ENCODE assay signal across 8 cellular contexts in the genomic region with DNA sequence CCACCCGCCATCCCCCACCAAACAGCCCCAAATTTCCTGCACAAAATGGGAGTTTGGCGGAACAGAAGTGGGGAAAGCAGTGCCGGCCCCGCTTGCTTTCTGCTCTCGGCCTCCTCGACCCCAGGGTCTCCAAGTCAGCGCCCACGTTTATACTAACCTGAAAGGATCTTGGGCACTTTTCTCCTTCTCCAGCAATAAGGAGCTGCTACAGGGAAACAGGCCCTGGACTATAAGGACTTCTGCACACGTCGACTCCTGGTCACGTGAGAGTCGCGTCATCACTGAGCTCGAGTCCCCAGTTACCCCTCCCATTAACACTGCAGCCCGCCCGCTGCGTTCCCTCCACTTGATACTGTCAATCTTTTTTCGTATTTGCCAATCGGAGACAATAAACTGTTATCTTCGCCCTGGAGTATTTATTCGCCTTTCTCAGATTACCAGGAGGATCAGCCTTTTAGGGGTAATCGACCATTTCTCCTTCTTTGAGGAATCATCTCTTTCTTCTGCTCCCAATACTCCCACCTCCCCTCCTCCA. TPM values are rescaled to one million over a fixed set of nuclear protein-coding genes. Genes with fewer than 3 reads are reported as not detected.
DNase-seq lines count a peak whose midpoint lies in the region; ATAC-seq and TF ChIP-seq lines count a peak whose summit lies in the region.

A gene with protein sequence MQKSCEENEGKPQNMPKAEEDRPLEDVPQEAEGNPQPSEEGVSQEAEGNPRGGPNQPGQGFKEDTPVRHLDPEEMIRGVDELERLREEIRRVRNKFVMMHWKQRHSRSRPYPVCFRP (minus strand): TSS at position 235 of the 535 bp plus-strand sequence. CDS start 1,176 bp downstream, outside the sequence.

- H3K4me3 Mint-ChIP-seq in nephron = peak within 1 kb of the TSS; percentile 91 to 97 (median 96)
- H3K4me3 Mint-ChIP-seq in stimulated activated naive CD8-positive, alpha-beta T cell treated with anti-CD3 and anti-CD28 coated beads, Interleukin-15, Interleukin-2, amounts not matched to agents 100 ng/mL and 50 ng/mL, for 24 hours = peak within 1 kb of the TSS; percentile 93

- no peaks in the 10 kb centered on the region for H3K27me3 Mint-ChIP-seq in nephron (ENCODE audit: low read depth)
- H3K27me3 Mint-ChIP-seq in stimulated activated naive CD8-positive, alpha-beta T cell treated with anti-CD3 and anti-CD28 coated beads, Interleukin-15, Interleukin-2, amounts not matched to agents 100 ng/mL and 50 ng/mL, for 24 hours = no peaks in the 10 kb centered on the region

- peaks cover 19% of the 10 kb centered on the region for H3K4me1 Mint-ChIP-seq in nephron
- H3K4me1 Mint-ChIP-seq in stimulated activated naive CD8-positive, alpha-beta T cell treated with anti-CD3 and anti-CD28 coated beads, Interleukin-15, Interleukin-2, amounts not matched to agents 100 ng/mL and 50 ng/mL, for 24 hours (ENCODE audit: low read depth) = peaks cover 13% of the 10 kb centered on the region

- no peaks in the 10 kb centered on the region for H3K9me3 Mint-ChIP-seq in nephron
- H3K9me3 Mint-ChIP-seq in stimulated activated naive CD8-positive, alpha-beta T cell treated with anti-CD3 and anti-CD28 coated beads, Interleukin-15, Interleukin-2, amounts not matched to agents 100 ng/mL and 50 ng/mL, for 24 hours = no peaks in the 10 kb centered on the region

- DNase-seq in DMS153 treated with DMSO at 0.1 percent for 48 hours (lab: John Stamatoyannopoulos, UW; ENCODE audit: unreplicated experiment) = peak; percentile 23
- peak; percentile 47 for DNase-seq in KG1 (lab: John Stamatoyannopoulos, UW)
- DNase-seq in RPMI7951 (ENCODE audit: low read depth) = peak; percentile 67
- DNase-seq in activated effector memory CD4-positive, alpha-beta T cell treated with Interleukin-2 at 50 U/mL for 16 hours = peak; percentile 29
- peak; percentile 73 for DNase-seq in fibroblast of the conjunctiva (ENCODE audit: low read depth)

- peak within 1 kb of the TSS; percentile 97 to 99 (median 99) for H3K27ac Mint-ChIP-seq in nephron
- peak within 1 kb of the TSS; percentile 93 for H3K27ac Mint-ChIP-seq in stimulated activated naive CD8-positive, alpha-beta T cell treated with anti-CD3 and anti-CD28 coated beads, Interleukin-15, Interleukin-2, amounts not matched to agents 100 ng/mL and 50 ng/mL, for 24 hours

- no peak for TF ChIP-seq CTCF in nephron (IDR thresholded peaks at IDR 0.05; ENCODE audit: unreplicated experiment in 3 of 3)

- H3K36me3 Mint-ChIP-seq in nephron (ENCODE audit: low read depth) = peaks cover 17% of the 10 kb centered on the region
- peaks cover 8% of the 10 kb centered on the region for H3K36me3 Mint-ChIP-seq in stimulated activated naive CD8-positive, alpha-beta T cell treated with anti-CD3 and anti-CD28 coated beads, Interleukin-15, Interleukin-2, amounts not matched to agents 100 ng/mL and 50 ng/mL, for 24 hours (ENCODE audit: low read depth)

- ATAC-seq in GM21619 (IDR thresholded peaks at IDR 0.05; ENCODE audit: unreplicated experiment) = peak; percentile 97

RNA-seq across cellular contexts. Expression of the gene that starts here (rescaled TPM):
- 71.7 and 87.1 TPM in 2 replicates for total RNA-seq in RPMI7951 (2014; rRNA removed; shearing (Covaris generic))

Comparison
In these comparisons a context has a peak if more than half of its experiments do, and no peak if none do; other contexts are left out.
1. Peak in every context shown above with its lines: DNase-seq and ATAC-seq.
2. DNase-seq: peak in every context shown above with its lines; median percentile 73 in fibroblast of the conjunctiva; 67 in RPMI7951; 47 in KG1; 29 in activated effector memory CD4-positive, alpha-beta T cell treated with Interleukin-2 at 50 U/mL for 16 hours; 23 in DMS153 treated with DMSO at 0.1 percent for 48 hours.